ENCODE assay signal across 1 cellular context in genomic region chr17:7352559-7352889, GRCh38.
TF ChIP-seq lines count a peak whose summit lies in the region.

No MANE protein-coding gene starts in this region.

TF ChIP-seq in HEK293T, 16 proteins besides CTCF, POLR2A, EP300 and RAD21 (continued from another document):
- TF ChIP-seq SUZ12 (IDR thresholded peaks at IDR 0.05): no peak
- TF ChIP-seq FOXA1 (IDR thresholded peaks at IDR 0.05): no peak
- no peak for TF ChIP-seq LEF1 (IDR thresholded peaks at IDR 0.05; ENCODE audit: borderline replicate concordance)
- no peak for TF ChIP-seq ZNF384 (IDR thresholded peaks at IDR 0.05)
- TF ChIP-seq ARNT (IDR thresholded peaks at IDR 0.05): no peak
- TF ChIP-seq PKNOX1 (IDR thresholded peaks at IDR 0.05): no peak
- no peak for TF ChIP-seq L3MBTL2 (conservative IDR thresholded peaks at IDR 0.05)
